Comparison of ENCODE assay signal across 1 cellular context in the genomic region with DNA sequence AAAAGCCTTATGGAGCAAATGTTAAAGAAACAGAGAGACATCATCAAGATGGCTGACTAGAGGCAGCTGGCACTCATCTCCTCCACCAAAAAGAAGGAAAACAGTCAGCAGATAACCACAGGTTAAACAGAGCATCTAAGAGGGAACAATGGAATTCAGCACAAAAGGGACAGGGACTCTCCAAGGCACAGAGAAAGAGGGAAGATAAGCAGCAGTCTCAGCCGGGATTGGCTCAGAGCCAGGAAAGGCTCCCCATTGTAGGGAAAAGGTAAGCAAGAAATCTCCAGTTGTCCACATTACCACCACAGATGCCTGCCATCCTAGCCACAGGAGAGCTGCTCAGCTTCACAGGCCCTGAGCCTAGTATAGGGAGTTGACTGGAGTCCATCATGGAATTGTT.
TF ChIP-seq lines count a peak whose summit lies in the region.

No MANE protein-coding gene starts in this region.

TF ChIP-seq in K562, 482 proteins besides CTCF, POLR2A, EP300 and RAD21 (continued from another document):
- TF ChIP-seq, protein P1, sequence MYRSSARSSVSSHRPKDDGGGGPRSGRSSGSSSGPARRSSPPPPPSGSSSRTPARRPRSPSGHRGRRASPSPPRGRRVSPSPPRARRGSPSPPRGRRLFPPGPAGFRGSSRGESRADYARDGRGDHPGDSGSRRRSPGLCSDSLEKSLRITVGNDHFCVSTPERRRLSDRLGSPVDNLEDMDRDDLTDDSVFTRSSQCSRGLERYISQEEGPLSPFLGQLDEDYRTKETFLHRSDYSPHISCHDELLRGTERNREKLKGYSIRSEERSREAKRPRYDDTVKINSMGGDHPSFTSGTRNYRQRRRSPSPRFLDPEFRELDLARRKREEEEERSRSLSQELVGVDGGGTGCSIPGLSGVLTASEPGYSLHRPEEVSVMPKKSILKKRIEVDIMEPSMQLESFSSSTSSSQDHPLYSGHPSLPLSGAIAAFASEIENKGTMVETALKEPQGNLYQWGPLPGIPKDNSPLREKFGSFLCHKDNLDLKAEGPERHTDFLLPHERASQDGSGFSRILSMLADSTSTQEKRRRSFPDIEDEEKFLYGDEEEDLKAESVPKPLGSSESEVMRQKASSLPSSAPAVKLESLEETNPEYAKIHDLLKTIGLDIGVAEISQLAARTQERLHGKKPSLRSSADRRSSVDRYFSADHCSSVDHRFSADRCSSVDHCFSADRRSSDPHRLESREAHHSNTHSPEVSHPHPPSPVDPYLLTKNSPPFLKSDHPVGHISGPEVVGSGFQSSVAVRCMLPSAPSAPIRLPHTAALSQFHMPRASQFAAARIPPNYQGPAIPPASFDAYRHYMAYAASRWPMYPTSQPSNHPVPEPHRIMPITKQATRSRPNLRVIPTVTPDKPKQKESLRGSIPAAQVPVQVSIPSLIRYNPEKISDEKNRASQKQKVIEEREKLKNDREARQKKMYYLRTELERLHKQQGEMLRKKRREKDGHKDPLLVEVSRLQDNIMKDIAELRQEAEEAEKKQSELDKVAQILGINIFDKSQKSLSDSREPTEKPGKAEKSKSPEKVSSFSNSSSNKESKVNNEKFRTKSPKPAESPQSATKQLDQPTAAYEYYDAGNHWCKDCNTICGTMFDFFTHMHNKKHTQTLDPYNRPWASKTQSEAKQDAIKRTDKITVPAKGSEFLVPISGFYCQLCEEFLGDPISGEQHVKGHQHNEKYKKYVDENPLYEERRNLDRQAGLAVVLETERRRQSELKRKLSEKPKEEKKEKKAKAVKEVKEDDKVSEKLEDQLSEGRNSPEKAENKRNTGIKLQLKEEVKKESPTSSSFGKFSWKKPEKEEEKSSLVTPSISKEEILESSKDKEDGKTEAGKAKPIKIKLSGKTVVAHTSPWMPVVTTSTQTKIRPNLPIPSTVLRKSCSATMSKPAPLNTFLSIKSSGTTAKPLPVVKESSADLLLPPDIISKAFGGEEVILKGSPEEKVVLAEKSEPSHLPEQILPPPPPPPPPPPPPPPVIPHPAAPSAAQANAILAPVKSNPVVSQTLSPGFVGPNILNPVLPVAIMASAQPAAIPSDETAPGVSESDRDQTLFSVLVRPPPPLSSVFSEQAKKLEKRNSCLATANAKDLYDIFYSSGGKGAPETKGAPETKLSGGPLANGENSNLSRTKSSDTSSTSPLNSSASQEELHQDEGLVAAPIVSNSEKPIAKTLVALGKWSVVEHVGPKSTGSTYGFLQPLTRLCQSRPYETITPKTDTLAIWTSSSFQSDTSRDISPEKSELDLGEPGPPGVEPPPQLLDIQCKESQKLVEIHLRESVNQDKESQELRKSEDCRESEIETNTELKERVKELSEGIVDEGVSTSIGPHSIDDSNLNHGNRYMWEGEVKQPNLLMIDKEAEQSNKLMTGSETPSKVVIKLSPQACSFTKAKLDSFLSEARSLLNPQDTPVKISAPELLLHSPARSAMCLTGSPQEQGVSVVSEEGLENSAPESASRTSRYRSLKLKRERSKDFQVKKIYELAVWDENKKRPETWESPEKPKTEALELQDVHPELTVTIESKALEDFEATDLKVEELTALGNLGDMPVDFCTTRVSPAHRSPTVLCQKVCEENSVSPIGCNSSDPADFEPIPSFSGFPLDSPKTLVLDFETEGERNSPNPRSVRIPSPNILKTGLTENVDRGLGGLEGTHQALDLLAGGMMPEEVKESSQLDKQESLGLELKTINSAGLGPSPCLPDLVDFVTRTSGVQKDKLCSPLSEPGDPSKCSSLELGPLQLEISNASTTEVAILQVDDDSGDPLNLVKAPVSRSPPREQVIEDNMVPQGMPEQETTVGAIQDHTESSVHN (IDR thresholded peaks at IDR 0.05; ENCODE audit: borderline replicate concordance in 1 of 2, low read depth in 1 of 2) = no peak
- TF ChIP-seq XRCC3 (IDR thresholded peaks at IDR 0.05) (no peak), EZH2 (IDR thresholded peaks at IDR 0.05; ENCODE audit: borderline replicate concordance, low read depth, low read length) (no peak), SP1 (CRISPR knock-in tag; IDR thresholded peaks at IDR 0.05) (no peak), SREBF1 (IDR thresholded peaks at IDR 0.05; ENCODE audit: borderline replicate concordance, low read depth, low read length) (no peak), ZNF124 (CRISPR knock-in tag; IDR thresholded peaks at IDR 0.05) (no peak), MXI1 (IDR thresholded peaks at IDR 0.05; ENCODE audit: low read depth, low read length) (no peak), SOX6 (IDR thresholded peaks at IDR 0.05) (peak; percentile 55; the same call in 1 of the 2 replicates), ZC3H11A (IDR thresholded peaks at IDR 0.05; ENCODE audit: low read depth, low read length) (no peak), ZSCAN29 (IDR thresholded peaks at IDR 0.05) (no peak), MCM3 (IDR thresholded peaks at IDR 0.05) (no peak), ZNF644 (tag; IDR thresholded peaks at IDR 0.05; ENCODE audit: low read depth) (no peak), MBD2 (IDR thresholded peaks at IDR 0.05; ENCODE audit: borderline replicate concordance, low read depth) (no peak), SUPT5H (IDR thresholded peaks at IDR 0.05) (no peak), POLR2AphosphoS2 (IDR thresholded peaks at IDR 0.05; ENCODE audit: low read length) (0 out of 2 replicates have a peak, but pooled peaks have one; percentile 40), HNRNPUL1 (IDR thresholded peaks at IDR 0.05; ENCODE audit: low read length) (no peak), NFIX (CRISPR knock-in tag; IDR thresholded peaks at IDR 0.05; ENCODE audit: low read depth) (peak; percentile 49; the same call in 1 of the 2 replicates), KLF13 (tag; IDR thresholded peaks at IDR 0.05; ENCODE audit: borderline replicate concordance, low read depth) (no peak), NFIC (IDR thresholded peaks at IDR 0.05) (peak; percentile 96), RBFOX2 (IDR thresholded peaks at IDR 0.05; ENCODE audit: low read depth, low read length) (no peak), ZNF780A (CRISPR knock-in tag; IDR thresholded peaks at IDR 0.05) (no peak), HDGF (IDR thresholded peaks at IDR 0.05) (no peak), LCOR (CRISPR knock-in tag; IDR thresholded peaks at IDR 0.05) (no peak), ZNF586 (CRISPR knock-in tag; conservative IDR thresholded peaks at IDR 0.05) (no peak), EWSR1 (IDR thresholded peaks at IDR 0.05; ENCODE audit: borderline replicate concordance, low read depth, partially characterized antibody) (no peak)
- TF ChIP-seq, protein P2, sequence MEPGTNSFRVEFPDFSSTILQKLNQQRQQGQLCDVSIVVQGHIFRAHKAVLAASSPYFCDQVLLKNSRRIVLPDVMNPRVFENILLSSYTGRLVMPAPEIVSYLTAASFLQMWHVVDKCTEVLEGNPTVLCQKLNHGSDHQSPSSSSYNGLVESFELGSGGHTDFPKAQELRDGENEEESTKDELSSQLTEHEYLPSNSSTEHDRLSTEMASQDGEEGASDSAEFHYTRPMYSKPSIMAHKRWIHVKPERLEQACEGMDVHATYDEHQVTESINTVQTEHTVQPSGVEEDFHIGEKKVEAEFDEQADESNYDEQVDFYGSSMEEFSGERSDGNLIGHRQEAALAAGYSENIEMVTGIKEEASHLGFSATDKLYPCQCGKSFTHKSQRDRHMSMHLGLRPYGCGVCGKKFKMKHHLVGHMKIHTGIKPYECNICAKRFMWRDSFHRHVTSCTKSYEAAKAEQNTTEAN (CRISPR knock-in tag; IDR thresholded peaks at IDR 0.05) = no peak
- TF ChIP-seq, protein P3, sequence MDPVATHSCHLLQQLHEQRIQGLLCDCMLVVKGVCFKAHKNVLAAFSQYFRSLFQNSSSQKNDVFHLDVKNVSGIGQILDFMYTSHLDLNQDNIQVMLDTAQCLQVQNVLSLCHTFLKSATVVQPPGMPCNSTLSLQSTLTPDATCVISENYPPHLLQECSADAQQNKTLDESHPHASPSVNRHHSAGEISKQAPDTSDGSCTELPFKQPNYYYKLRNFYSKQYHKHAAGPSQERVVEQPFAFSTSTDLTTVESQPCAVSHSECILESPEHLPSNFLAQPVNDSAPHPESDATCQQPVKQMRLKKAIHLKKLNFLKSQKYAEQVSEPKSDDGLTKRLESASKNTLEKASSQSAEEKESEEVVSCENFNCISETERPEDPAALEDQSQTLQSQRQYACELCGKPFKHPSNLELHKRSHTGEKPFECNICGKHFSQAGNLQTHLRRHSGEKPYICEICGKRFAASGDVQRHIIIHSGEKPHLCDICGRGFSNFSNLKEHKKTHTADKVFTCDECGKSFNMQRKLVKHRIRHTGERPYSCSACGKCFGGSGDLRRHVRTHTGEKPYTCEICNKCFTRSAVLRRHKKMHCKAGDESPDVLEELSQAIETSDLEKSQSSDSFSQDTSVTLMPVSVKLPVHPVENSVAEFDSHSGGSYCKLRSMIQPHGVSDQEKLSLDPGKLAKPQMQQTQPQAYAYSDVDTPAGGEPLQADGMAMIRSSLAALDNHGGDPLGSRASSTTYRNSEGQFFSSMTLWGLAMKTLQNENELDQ (CRISPR knock-in tag; IDR thresholded peaks at IDR 0.05; ENCODE audit: borderline replicate concordance) = no peak
- TF ChIP-seq, protein P4, sequence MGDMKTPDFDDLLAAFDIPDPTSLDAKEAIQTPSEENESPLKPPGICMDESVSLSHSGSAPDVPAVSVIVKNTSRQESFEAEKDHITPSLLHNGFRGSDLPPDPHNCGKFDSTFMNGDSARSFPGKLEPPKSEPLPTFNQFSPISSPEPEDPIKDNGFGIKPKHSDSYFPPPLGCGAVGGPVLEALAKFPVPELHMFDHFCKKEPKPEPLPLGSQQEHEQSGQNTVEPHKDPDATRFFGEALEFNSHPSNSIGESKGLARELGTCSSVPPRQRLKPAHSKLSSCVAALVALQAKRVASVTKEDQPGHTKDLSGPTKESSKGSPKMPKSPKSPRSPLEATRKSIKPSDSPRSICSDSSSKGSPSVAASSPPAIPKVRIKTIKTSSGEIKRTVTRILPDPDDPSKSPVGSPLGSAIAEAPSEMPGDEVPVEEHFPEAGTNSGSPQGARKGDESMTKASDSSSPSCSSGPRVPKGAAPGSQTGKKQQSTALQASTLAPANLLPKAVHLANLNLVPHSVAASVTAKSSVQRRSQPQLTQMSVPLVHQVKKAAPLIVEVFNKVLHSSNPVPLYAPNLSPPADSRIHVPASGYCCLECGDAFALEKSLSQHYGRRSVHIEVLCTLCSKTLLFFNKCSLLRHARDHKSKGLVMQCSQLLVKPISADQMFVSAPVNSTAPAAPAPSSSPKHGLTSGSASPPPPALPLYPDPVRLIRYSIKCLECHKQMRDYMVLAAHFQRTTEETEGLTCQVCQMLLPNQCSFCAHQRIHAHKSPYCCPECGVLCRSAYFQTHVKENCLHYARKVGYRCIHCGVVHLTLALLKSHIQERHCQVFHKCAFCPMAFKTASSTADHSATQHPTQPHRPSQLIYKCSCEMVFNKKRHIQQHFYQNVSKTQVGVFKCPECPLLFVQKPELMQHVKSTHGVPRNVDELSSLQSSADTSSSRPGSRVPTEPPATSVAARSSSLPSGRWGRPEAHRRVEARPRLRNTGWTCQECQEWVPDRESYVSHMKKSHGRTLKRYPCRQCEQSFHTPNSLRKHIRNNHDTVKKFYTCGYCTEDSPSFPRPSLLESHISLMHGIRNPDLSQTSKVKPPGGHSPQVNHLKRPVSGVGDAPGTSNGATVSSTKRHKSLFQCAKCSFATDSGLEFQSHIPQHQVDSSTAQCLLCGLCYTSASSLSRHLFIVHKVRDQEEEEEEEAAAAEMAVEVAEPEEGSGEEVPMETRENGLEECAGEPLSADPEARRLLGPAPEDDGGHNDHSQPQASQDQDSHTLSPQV (IDR thresholded peaks at IDR 0.05) = no peak
- TF ChIP-seq, protein P5, sequence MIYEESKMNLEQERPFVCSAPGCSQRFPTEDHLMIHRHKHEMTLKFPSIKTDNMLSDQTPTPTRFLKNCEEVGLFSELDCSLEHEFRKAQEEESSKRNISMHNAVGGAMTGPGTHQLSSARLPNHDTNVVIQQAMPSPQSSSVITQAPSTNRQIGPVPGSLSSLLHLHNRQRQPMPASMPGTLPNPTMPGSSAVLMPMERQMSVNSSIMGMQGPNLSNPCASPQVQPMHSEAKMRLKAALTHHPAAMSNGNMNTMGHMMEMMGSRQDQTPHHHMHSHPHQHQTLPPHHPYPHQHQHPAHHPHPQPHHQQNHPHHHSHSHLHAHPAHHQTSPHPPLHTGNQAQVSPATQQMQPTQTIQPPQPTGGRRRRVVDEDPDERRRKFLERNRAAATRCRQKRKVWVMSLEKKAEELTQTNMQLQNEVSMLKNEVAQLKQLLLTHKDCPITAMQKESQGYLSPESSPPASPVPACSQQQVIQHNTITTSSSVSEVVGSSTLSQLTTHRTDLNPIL (CRISPR knock-in tag; IDR thresholded peaks at IDR 0.05) = no peak
- TF ChIP-seq, protein P6, sequence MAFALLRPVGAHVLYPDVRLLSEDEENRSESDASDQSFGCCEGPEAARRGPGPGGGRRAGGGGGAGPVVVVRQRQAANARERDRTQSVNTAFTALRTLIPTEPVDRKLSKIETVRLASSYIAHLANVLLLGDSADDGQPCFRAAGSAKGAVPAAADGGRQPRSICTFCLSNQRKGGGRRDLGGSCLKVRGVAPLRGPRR (CRISPR knock-in tag; IDR thresholded peaks at IDR 0.05) = no peak
